In the genomic region with DNA sequence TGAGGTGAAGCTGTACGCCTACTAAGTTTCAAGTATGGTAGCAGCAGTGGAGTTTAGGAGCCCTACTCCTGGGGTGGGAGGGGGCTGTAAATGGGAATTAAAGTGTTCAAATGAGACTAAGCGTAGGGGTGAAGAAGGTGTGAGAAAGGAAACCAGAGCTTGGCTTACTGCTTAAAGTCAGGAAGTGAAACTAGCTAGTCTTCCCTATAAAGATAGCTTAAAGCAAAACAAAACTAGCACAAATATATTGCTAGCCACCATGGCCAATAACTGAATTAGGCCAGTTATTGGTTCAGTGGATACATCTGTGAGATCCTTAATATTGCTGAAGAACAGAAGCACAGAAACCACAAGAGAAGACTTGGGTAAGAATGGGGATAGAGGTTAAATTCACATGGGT, we compare ENCODE assay signal across 14 cellular contexts.
A peak's percentile ranks its signal among the peaks of the same experiment; 100 is the strongest.
DNase-seq lines count a peak whose midpoint lies in the region; ATAC-seq and TF ChIP-seq lines count a peak whose summit lies in the region.
"Had no signal": no experiment of that assay in that cellular context is flagged by ENCODE, and none has a peak within 500 bp of the region (broad histone marks: within the 10 kb centered on the region; RNA-seq: fewer than 3 reads in every experiment).

No MANE protein-coding gene starts in this region.

- ATAC-seq in GM18520 (IDR thresholded peaks at IDR 0.05; ENCODE audit: unreplicated experiment) (peak; percentile 79), GM21528 (IDR thresholded peaks at IDR 0.05; ENCODE audit: low FRiP score, unreplicated experiment) (peak; percentile 97), HG03135 (IDR thresholded peaks at IDR 0.05; ENCODE audit: unreplicated experiment) (peak; percentile 81), activated B cell treated with CpG ODN at 0.5 μM for 24 hours (ENCODE audit: low read depth) (peak; percentile 89)

- H3K27ac Mint-ChIP-seq in activated B cell treated with CpG ODN at 0.5 μM for 24 hours (peak overlapping the region; percentile 92), HFFc6 (no peak overlapping the region)
- H3K27ac Mint-ChIP-seq: activated CD4-positive, alpha-beta memory T cell treated with anti-CD3 and anti-CD28 coated beads for 36 hours had no signal

- POLR2A ChIA-PET in activated B cell treated with CpG ODN at 0.5 μM for 24 hours (lab: Charles Lee): no interaction called here

- TF ChIP-seq CTCF in activated B cell treated with CpG ODN at 0.5 μM for 24 hours (IDR thresholded peaks at IDR 0.05) (no peak), HFFc6 (IDR thresholded peaks at IDR 0.05) (no peak)

- H3K4me3 Mint-ChIP-seq in activated B cell treated with CpG ODN at 0.5 μM for 24 hours (peak overlapping the region; percentile 69), HFFc6 (no peak overlapping the region)
- H3K4me3 Mint-ChIP-seq: activated CD4-positive, alpha-beta memory T cell treated with anti-CD3 and anti-CD28 coated beads for 36 hours had no signal

- H3K9me3 Mint-ChIP-seq in activated B cell treated with CpG ODN at 0.5 μM for 24 hours: peaks cover 3% of the 10 kb centered on the region
- peaks cover 3% of the 10 kb centered on the region; the same call in 1 of the 2 replicates for H3K9me3 Mint-ChIP-seq in HFFc6
- H3K9me3 Mint-ChIP-seq: activated CD4-positive, alpha-beta memory T cell treated with anti-CD3 and anti-CD28 coated beads for 36 hours had no signal

- CTCF ChIA-PET in activated B cell treated with CpG ODN at 0.5 μM for 24 hours (lab: Charles Lee): interaction anchor here (1.0 to 1.7 kb wide), 2 partner anchors 11 to 866 kb away, joined by 3 to 22 read pairs; no protein-coding TSS in a partner anchor

- DNase-seq in activated B cell treated with CpG ODN at 0.5 μM for 24 hours (no peak), hippocampal formation (lab: John Stamatoyannopoulos, UW) (no peak), HFFc6 (no peak), HuH-7.5 (ENCODE audit: low spot score) (no peak), AG08396 (ENCODE audit: low spot score) (no peak)
- DNase-seq: activated CD4-positive, alpha-beta memory T cell treated with anti-CD3 and anti-CD28 coated beads for 36 hours; aorta; H7; kidney glomerular epithelial cell; NCI-H1417; ovary had no signal

- intact Hi-C loops in activated B cell treated with CpG ODN at 0.5 μM for 24 hours (cut with micrococcal nuclease): no loop called here

- H3K36me3 Mint-ChIP-seq in activated B cell treated with CpG ODN at 0.5 μM for 24 hours (ENCODE audit: low read depth) (no peaks in the 10 kb centered on the region), HFFc6 (ENCODE audit: low read depth) (no peaks in the 10 kb centered on the region)
- H3K36me3 Mint-ChIP-seq: activated CD4-positive, alpha-beta memory T cell treated with anti-CD3 and anti-CD28 coated beads for 36 hours had no signal

- H3K4me1 Mint-ChIP-seq in activated B cell treated with CpG ODN at 0.5 μM for 24 hours (peaks cover 51% of the 10 kb centered on the region), HFFc6 (ENCODE audit: low read depth) (no peaks in the 10 kb centered on the region)

- H3K27me3 Mint-ChIP-seq in activated B cell treated with CpG ODN at 0.5 μM for 24 hours (no peaks in the 10 kb centered on the region), HFFc6 (ENCODE audit: insufficient read depth) (no peaks in the 10 kb centered on the region; the same call in 1 of the 2 replicates)
- H3K27me3 Mint-ChIP-seq: activated CD4-positive, alpha-beta memory T cell treated with anti-CD3 and anti-CD28 coated beads for 36 hours had no signal
